Comparison of ENCODE assay signal across 17 cellular contexts in the genomic region with DNA sequence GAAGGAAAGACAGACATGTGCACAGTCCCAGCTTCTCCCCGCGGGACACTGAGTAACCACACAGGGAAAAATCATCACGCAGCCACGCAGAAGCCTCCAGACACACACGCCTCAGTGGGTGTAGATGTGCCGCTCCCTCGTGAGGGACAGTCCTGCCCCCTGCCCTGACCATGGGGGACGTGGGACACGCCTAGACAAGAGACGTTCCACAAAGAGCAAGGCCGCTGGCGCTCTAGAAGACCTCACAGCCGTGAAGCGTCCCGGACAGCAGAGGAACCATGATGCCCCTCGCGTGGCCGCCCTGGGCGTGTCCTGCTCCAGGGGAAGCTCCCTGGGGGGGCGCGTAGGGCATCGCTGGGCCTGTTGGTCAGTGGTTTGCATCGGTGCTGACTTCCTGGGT.
A peak's percentile ranks its signal among the peaks of the same experiment; 100 is the strongest.
DNase-seq lines count a peak whose midpoint lies in the region; ATAC-seq and TF ChIP-seq lines count a peak whose summit lies in the region.
"Had no signal": no experiment of that assay in that cellular context is flagged by ENCODE, and none has a peak within 500 bp of the region (broad histone marks: within the 10 kb centered on the region; RNA-seq: fewer than 3 reads in every experiment).

No MANE protein-coding gene starts in this region.

- peaks cover 8% of the 10 kb centered on the region for H3K4me1 Mint-ChIP-seq in neural crest cell
- H3K4me1 Mint-ChIP-seq in naive thymus-derived CD4-positive, alpha-beta T cell = peaks cover 0 to 16% (median 5%) of the 10 kb centered on the region in 7 donors

- no peak for ATAC-seq in left cardiac atrium
- ATAC-seq in aorta (ENCODE audit: low FRiP score) = no peak
- no peak for ATAC-seq in naive thymus-derived CD4-positive, alpha-beta T cell
- ATAC-seq in GM19023 (IDR thresholded peaks at IDR 0.05; ENCODE audit: unreplicated experiment) = no peak
- ATAC-seq: CD8-positive, alpha-beta T cell had no signal

- H3K9me3 ChIP-seq in WERI-Rb-1 (ENCODE audit: severe bottlenecking) = no peaks in the 10 kb centered on the region
- no peaks in the 10 kb centered on the region for H3K9me3 ChIP-seq in aorta (ENCODE audit: control insufficient read depth, low read length)
- H3K9me3 ChIP-seq in naive thymus-derived CD4-positive, alpha-beta T cell (ENCODE audit: control insufficient read depth in 2 of 3, low read length in 3 of 3) = no peaks in the 10 kb centered on the region
- H3K9me3 ChIP-seq: MG63 had no signal

- peak overlapping the region; percentile 50 for H3K27ac Mint-ChIP-seq in neural crest cell (ENCODE audit: unreplicated experiment)
- no peak overlapping the region for H3K27ac Mint-ChIP-seq in naive thymus-derived CD4-positive, alpha-beta T cell
- H3K27ac Mint-ChIP-seq: CD8-positive, alpha-beta T cell had no signal

- H3K4me3 ChIP-seq in WERI-Rb-1 (ENCODE audit: low read depth, low read length) (no peak overlapping the region), aorta (ENCODE audit: low read length in 2 of 2) (no peak overlapping the region)
- no peak overlapping the region for H3K4me3 ChIP-seq in naive thymus-derived CD4-positive, alpha-beta T cell (ENCODE audit: low read length)
- H3K4me3 ChIP-seq: MG63 had no signal

- H3K27me3 ChIP-seq in WERI-Rb-1 (ENCODE audit: insufficient read depth, low read depth, severe bottlenecking) (no peaks in the 10 kb centered on the region), aorta (ENCODE audit: control insufficient read depth in 1 of 2, insufficient read depth in 2 of 2, low read length in 1 of 2) (no peaks in the 10 kb centered on the region)
- no peaks in the 10 kb centered on the region for H3K27me3 ChIP-seq in naive thymus-derived CD4-positive, alpha-beta T cell (ENCODE audit: control insufficient read depth in 2 of 2, insufficient read depth in 2 of 2, low read length in 2 of 2)
- H3K27me3 ChIP-seq: MG63 had no signal

- DNase-seq in cardiac septum (ENCODE audit: low spot score) (peak; percentile 72), left cardiac atrium (no peak), WERI-Rb-1 (peak; percentile 2), neural crest cell (ENCODE audit: low read depth, low spot score) (no peak), aorta (peak; percentile 11 to 67)
- DNase-seq in naive thymus-derived CD4-positive, alpha-beta T cell = no peak
- DNase-seq: AML-193; CD8-positive, alpha-beta T cell; DND-41; GDM1; H7; MG63; NCI-H1092 treated with DMSO at 0.1 percent for 48 hours; NCI-H1694; NCI-H446 had no signal

- H3K36me3 Mint-ChIP-seq in neural crest cell (ENCODE audit: low read depth) = peaks cover 27% of the 10 kb centered on the region
- H3K36me3 Mint-ChIP-seq in naive thymus-derived CD4-positive, alpha-beta T cell = peaks cover 0 to 13% (median 0%) of the 10 kb centered on the region in 5 donors
- H3K36me3 Mint-ChIP-seq: CD8-positive, alpha-beta T cell had no signal

- no peaks in the 10 kb centered on the region for H3K27me3 Mint-ChIP-seq in neural crest cell (ENCODE audit: low read depth)
- H3K27me3 Mint-ChIP-seq in naive thymus-derived CD4-positive, alpha-beta T cell = no peaks in the 10 kb centered on the region

- H3K27ac ChIP-seq in WERI-Rb-1 (no peak overlapping the region), aorta (ENCODE audit: low read depth in 1 of 2, low read length in 2 of 2) (no peak overlapping the region)
- no peak overlapping the region for H3K27ac ChIP-seq in naive thymus-derived CD4-positive, alpha-beta T cell (ENCODE audit: low read depth, low read length)
- H3K27ac ChIP-seq: KMS-11 had no signal

- no peaks in the 10 kb centered on the region for H3K9me3 Mint-ChIP-seq in neural crest cell
- H3K9me3 Mint-ChIP-seq in naive thymus-derived CD4-positive, alpha-beta T cell = peaks cover 0 to 2% (median 0%) of the 10 kb centered on the region in 11 donors
- H3K9me3 Mint-ChIP-seq: CD8-positive, alpha-beta T cell had no signal

- CTCF ChIA-PET in naive thymus-derived CD4-positive, alpha-beta T cell (lab: Charles Lee) = interaction anchor here (0.9 kb wide), 1 partner anchor 324 kb away, joined by 3 read pairs; no protein-coding TSS in a partner anchor

- intact Hi-C loops in cardiac septum (cut with DNase I) = no loop called here
- intact Hi-C loops in left cardiac atrium (cut with DNase I) = no loop called here
- intact Hi-C loops in aorta (cut with DNase I) = no loop called here
- intact Hi-C loops in naive thymus-derived CD4-positive, alpha-beta T cell (cut with micrococcal nuclease) = no loop called here

- H3K36me3 ChIP-seq in WERI-Rb-1 (no peaks in the 10 kb centered on the region; the same call in 1 of the 2 replicates), aorta (ENCODE audit: control insufficient read depth in 1 of 2, insufficient read depth in 2 of 2, low read length in 1 of 2) (no peaks in the 10 kb centered on the region)
- H3K36me3 ChIP-seq in naive thymus-derived CD4-positive, alpha-beta T cell (ENCODE audit: control insufficient read depth in 2 of 3, insufficient read depth in 3 of 3, low read length in 3 of 3) = no peaks in the 10 kb centered on the region
- H3K36me3 ChIP-seq: MG63 had no signal

- POLR2A ChIA-PET in naive thymus-derived CD4-positive, alpha-beta T cell (lab: Charles Lee) = no interaction called here

- 90% methylated on average over 23 of the region's 23 CpGs for WGBS in aorta, 2 donors

- TF ChIP-seq CTCF in WERI-Rb-1 (IDR thresholded peaks at IDR 0.05; ENCODE audit: low read depth, low read length) = no peak
- no peak for TF ChIP-seq CTCF in neural crest cell (conservative IDR thresholded peaks at IDR 0.05)

- no peaks in the 10 kb centered on the region for H3K4me1 ChIP-seq in aorta (ENCODE audit: control insufficient read depth in 1 of 2, insufficient read depth in 2 of 2, low read length in 2 of 2)
- H3K4me1 ChIP-seq in naive thymus-derived CD4-positive, alpha-beta T cell (ENCODE audit: control insufficient read depth in 2 of 2, insufficient read depth in 2 of 2, low read length in 2 of 2) = no peaks in the 10 kb centered on the region

- H3K4me3 Mint-ChIP-seq in neural crest cell = no peak overlapping the region
- no peak overlapping the region for H3K4me3 Mint-ChIP-seq in naive thymus-derived CD4-positive, alpha-beta T cell
- H3K4me3 Mint-ChIP-seq: CD8-positive, alpha-beta T cell had no signal

Comparison
In these comparisons a context has a peak if more than half of its experiments do, and no peak if none do; other contexts are left out.
1. DNase-seq: peak in cardiac septum (single experiment), WERI-Rb-1 (single experiment) and aorta (2 of 2); none in left cardiac atrium (single experiment), neural crest cell (single experiment) and naive thymus-derived CD4-positive, alpha-beta T cell (0 of 9).